ENCODE assay signal across 15 cellular contexts in genomic region chr13:58933475-58933874, GRCh38.
DNase-seq lines count a peak whose midpoint lies in the region; ATAC-seq, FAIRE-seq and TF ChIP-seq lines count a peak whose summit lies in the region.
"Had no signal": no experiment of that assay in that cellular context is flagged by ENCODE, and none has a peak within 500 bp of the region (broad histone marks: within the 10 kb centered on the region; RNA-seq: fewer than 3 reads in every experiment).

No MANE protein-coding gene starts in this region.

- no peak for DNase-seq in H1 (ENCODE audit: low read depth in 1 of 2, low spot score in 2 of 2)
- peak; percentile 8 for DNase-seq in mesendoderm
- DNase-seq in esophagus squamous epithelium (lab: John Stamatoyannopoulos, UW), result no peak
- no peak for DNase-seq in right cardiac atrium
- DNase-seq: BE2C; CD4-positive, alpha-beta memory T cell; DMS79; GOT3 had no signal

- H4K91ac ChIP-seq in H1 (replicated peaks; ENCODE audit: insufficient read length, low read length), result no peak overlapping the region

- H2AFZ ChIP-seq in H1 (ENCODE audit: low read length), result no peak overlapping the region

- peaks cover 35% of the 10 kb centered on the region for H3K4me1 ChIP-seq in HUES48 (ENCODE audit: control insufficient read depth, insufficient read depth, low read length)
- peaks cover 0 to 12% (median 5%) of the 10 kb centered on the region in 4 experiments; a peak in 5 of 7 replicates for H3K4me1 ChIP-seq in H1 (replicated peaks in 1 of 4; ENCODE audit: control insufficient read depth in 3 of 4, insufficient read depth in 4 of 4, low read length in 3 of 4)
- H3K4me1 ChIP-seq in mesendoderm (ENCODE audit: control insufficient read depth, low read depth, low read length), result peaks cover 3% of the 10 kb centered on the region
- H3K4me1 ChIP-seq in esophagus squamous epithelium, result no peaks in the 10 kb centered on the region
- no peaks in the 10 kb centered on the region for H3K4me1 ChIP-seq in right cardiac atrium (ENCODE audit: control insufficient read depth, insufficient read depth, low read length)
- H3K4me1 ChIP-seq: A549, BE2C had no signal

- intact Hi-C loops in esophagus squamous epithelium (cut with DNase I), result no loop called here
- intact Hi-C loops in right cardiac atrium (cut with DNase I), result no loop called here

- H2BK5ac ChIP-seq in H1 (ENCODE audit: low read depth, low read length) (no peak overlapping the region), mesendoderm (ENCODE audit: low read length) (no peak overlapping the region)

- no peak for TF ChIP-seq RAD21 in H1 (IDR thresholded peaks at IDR 0.05 in 1 of 2, conservative IDR thresholded peaks at IDR 0.05 in 1 of 2; ENCODE audit: low read depth in 2 of 2, low read length in 2 of 2)

- TF ChIP-seq CTCF in H1 (IDR thresholded peaks at IDR 0.05; ENCODE audit: control extremely low read depth in 1 of 3, insufficient read depth in 1 of 3, low read depth in 1 of 3, low read length in 3 of 3), result no peak
- TF ChIP-seq CTCF in esophagus squamous epithelium (IDR thresholded peaks at IDR 0.05), result no peak

- H4K5ac ChIP-seq in H1 (ENCODE audit: insufficient read length, low read depth, low read length), result peak overlapping the region; percentile 44
- no peak overlapping the region for H4K5ac ChIP-seq in mesendoderm (ENCODE audit: low read length)

- H3K4ac ChIP-seq in H1 (replicated peaks; ENCODE audit: insufficient read length, low read depth, low read length), result no peak overlapping the region
- no peak overlapping the region for H3K4ac ChIP-seq in mesendoderm (ENCODE audit: low read depth, low read length)

- H3K79me2 ChIP-seq in H1 (ENCODE audit: control insufficient read depth in 1 of 2, insufficient read depth in 2 of 2, low read length in 2 of 2) (no peaks in the 10 kb centered on the region), mesendoderm (ENCODE audit: control insufficient read depth, insufficient read depth, low read length) (no peaks in the 10 kb centered on the region)

- TF ChIP-seq POLR2A in H1 (IDR thresholded peaks at IDR 0.05; ENCODE audit: control extremely low read depth in 1 of 2, low read depth in 2 of 2, low read length in 2 of 2) (no peak), esophagus squamous epithelium (IDR thresholded peaks at IDR 0.05) (no peak)

- no peaks in the 10 kb centered on the region for H4K20me1 ChIP-seq in H1 (replicated peaks in 1 of 2; ENCODE audit: control insufficient read depth in 1 of 2, insufficient read depth in 2 of 2, low read length in 2 of 2)

- no peak overlapping the region for H3K9ac ChIP-seq in HUES48 (ENCODE audit: low read depth, low read length)
- no peak overlapping the region for H3K9ac ChIP-seq in H1 (replicated peaks in 1 of 4; ENCODE audit: extremely low read depth in 1 of 4, low read depth in 3 of 4, low read length in 3 of 4)
- no peak overlapping the region for H3K9ac ChIP-seq in mesendoderm (ENCODE audit: low read length)

- POLR2A ChIA-PET in H1 (lab: Charles Lee; ENCODE audit: partially characterized antibody), result no interaction called here

- TF ChIP-seq EP300 in H1 (IDR thresholded peaks at IDR 0.05; ENCODE audit: borderline replicate concordance in 1 of 2, low read depth in 2 of 2, low read length in 2 of 2), result no peak

- no peak overlapping the region for H4K8ac ChIP-seq in H1 (ENCODE audit: extremely low read depth, insufficient read depth, low read length)
- H4K8ac ChIP-seq in mesendoderm (ENCODE audit: low read depth, low read length), result no peak overlapping the region

- H3K27ac ChIP-seq in HUES48 (ENCODE audit: low read depth, low read length) (peak overlapping the region; percentile 67), H1 (ENCODE audit: low read depth, low read length) (no peak overlapping the region), mesendoderm (ENCODE audit: low read depth, low read length) (no peak overlapping the region), esophagus squamous epithelium (no peak overlapping the region), right cardiac atrium (ENCODE audit: low read length) (no peak overlapping the region)
- H3K27ac ChIP-seq: A549, C4-2B had no signal

- H3K79me1 ChIP-seq in H1 (ENCODE audit: low read depth, low read length) (no peaks in the 10 kb centered on the region), mesendoderm (ENCODE audit: low read length) (no peaks in the 10 kb centered on the region)

- H3K9me3 ChIP-seq in HUES48 (ENCODE audit: control insufficient read depth, insufficient read depth, low read length) (no peaks in the 10 kb centered on the region; the same call in 1 of the 2 replicates), H1 (ENCODE audit: insufficient read depth in 2 of 2, low read depth in 1 of 2, low read length in 1 of 2) (0 out of 4 replicates have a peak, but pooled peaks cover 0 to 4% of the 10 kb centered on the region in 2 experiments), esophagus squamous epithelium (no peaks in the 10 kb centered on the region), right cardiac atrium (ENCODE audit: control insufficient read depth, low read length) (no peaks in the 10 kb centered on the region)
- H3K9me3 ChIP-seq: A549, BE2C had no signal

- no peaks in the 10 kb centered on the region for H3K23me2 ChIP-seq in H1 (ENCODE audit: low read depth, low read length)

- ATAC-seq in right cardiac atrium, result no peak
- no peak for ATAC-seq in HG02588 (IDR thresholded peaks at IDR 0.05; ENCODE audit: unreplicated experiment)
- ATAC-seq: A549, GM12878, HepG2 had no signal

- H3K23ac ChIP-seq in H1 (ENCODE audit: insufficient read length) (no peak overlapping the region), mesendoderm (ENCODE audit: low read length) (no peak overlapping the region)

- H2BK120ac ChIP-seq in H1 (replicated peaks; ENCODE audit: low read depth, low read length) (no peak overlapping the region), mesendoderm (ENCODE audit: low read depth, low read length) (no peak overlapping the region)

- no peak overlapping the region for H3K14ac ChIP-seq in H1 (ENCODE audit: insufficient read length)

- H3K36me3 ChIP-seq in HUES48 (ENCODE audit: control insufficient read depth, insufficient read depth, low read length) (no peaks in the 10 kb centered on the region), H1 (ENCODE audit: control insufficient read depth in 2 of 4, insufficient read depth in 4 of 4, low read length in 3 of 4) (no peaks in the 10 kb centered on the region), mesendoderm (ENCODE audit: control insufficient read depth, insufficient read depth, low read length) (no peaks in the 10 kb centered on the region), esophagus squamous epithelium (no peaks in the 10 kb centered on the region)
- H3K36me3 ChIP-seq: BE2C had no signal

- H3K56ac ChIP-seq in H1 (replicated peaks; ENCODE audit: insufficient read length, low read depth, low read length) (no peak overlapping the region), mesendoderm (ENCODE audit: low read length) (no peak overlapping the region)

- H2AK5ac ChIP-seq in H1 (ENCODE audit: low read depth, low read length) (no peak overlapping the region), mesendoderm (ENCODE audit: low read length) (no peak overlapping the region)

- H2BK15ac ChIP-seq in H1 (ENCODE audit: low read length), result no peak overlapping the region
- H2BK15ac ChIP-seq in mesendoderm (replicated peaks; ENCODE audit: low read depth), result no peak overlapping the region

- H2BK12ac ChIP-seq in H1 (ENCODE audit: low read depth, low read length), result no peak overlapping the region

- peak; percentile 73 for FAIRE-seq in H1 (lab: Jason Lieb, UNC)
- FAIRE-seq: A549, GM12878, GM18507, HepG2 had no signal

- H2BK20ac ChIP-seq in H1 (ENCODE audit: low read length), result 0 out of 2 replicates have a peak overlapping the region, but pooled peaks have one; percentile 3

- CTCF ChIA-PET in H1 (lab: Charles Lee; ENCODE audit: partially characterized antibody), result interaction anchor here (1.2 kb wide), 1 partner anchor 23 kb away, joined by 3 read pairs; no protein-coding TSS in a partner anchor

- H3K4me2 ChIP-seq in H1 (ENCODE audit: insufficient read depth in 1 of 2, low read depth in 2 of 2, low read length in 2 of 2) (peak overlapping the region in 1 of 2 experiments; percentile 36; a peak in 1 of 4 replicates), mesendoderm (ENCODE audit: low read length) (no peak overlapping the region)
- H3K4me2 ChIP-seq: A549 had no signal

- peak overlapping the region; percentile 35; the same call in 1 of the 2 replicates for H3K4me3 ChIP-seq in HUES48 (ENCODE audit: low read depth, low read length)
- peak overlapping the region in 1 of 4 experiments; percentile 22; a peak in 1 of 8 replicates for H3K4me3 ChIP-seq in H1 (ENCODE audit: extremely low read depth in 1 of 4, insufficient read depth in 2 of 4, low read depth in 3 of 4, low read length in 4 of 4)
- no peak overlapping the region for H3K4me3 ChIP-seq in mesendoderm (ENCODE audit: low read length)
- H3K4me3 ChIP-seq in esophagus squamous epithelium, result no peak overlapping the region
- H3K4me3 ChIP-seq in right cardiac atrium (ENCODE audit: low read length), result no peak overlapping the region
- H3K4me3 ChIP-seq: A549, GM12878 had no signal

- no peak overlapping the region for H3K18ac ChIP-seq in H1 (ENCODE audit: extremely low read depth, low read length)
- no peak overlapping the region for H3K18ac ChIP-seq in mesendoderm (ENCODE audit: low read length)

- H3K27me3 ChIP-seq in HUES48 (ENCODE audit: control insufficient read depth, insufficient read depth, low read length), result no peaks in the 10 kb centered on the region
- H3K27me3 ChIP-seq in H1 (replicated peaks in 1 of 4; ENCODE audit: control insufficient read depth in 3 of 4, extremely low read depth in 1 of 4, insufficient read depth in 3 of 4, low read length in 3 of 4), result peaks cover 0 to 1% (median 0%) of the 10 kb centered on the region in 4 experiments; a peak in 1 of 7 replicates
- H3K27me3 ChIP-seq in mesendoderm (ENCODE audit: insufficient read depth, low read length, poor library complexity), result no peaks in the 10 kb centered on the region
- H3K27me3 ChIP-seq in esophagus squamous epithelium, result no peaks in the 10 kb centered on the region
- no peaks in the 10 kb centered on the region for H3K27me3 ChIP-seq in right cardiac atrium (ENCODE audit: control insufficient read depth, insufficient read depth)
- H3K27me3 ChIP-seq: BE2C had no signal

TF ChIP-seq in H1, 55 proteins besides CTCF, POLR2A, EP300 and RAD21 (continues in another document):
- TF ChIP-seq SIRT6 (IDR thresholded peaks at IDR 0.05; ENCODE audit: low read length), result no peak
- TF ChIP-seq FOSL1 (IDR thresholded peaks at IDR 0.05; ENCODE audit: insufficient read depth, low read depth, low read length), result no peak
- TF ChIP-seq NANOG (IDR thresholded peaks at IDR 0.05; ENCODE audit: insufficient read depth, low read depth, low read length, poor library complexity, severe bottlenecking), result no peak
- no peak for TF ChIP-seq RXRA (IDR thresholded peaks at IDR 0.05; ENCODE audit: insufficient read depth, low read depth, low read length)
- no peak for TF ChIP-seq CBX5 (IDR thresholded peaks at IDR 0.05; ENCODE audit: low read depth, low read length)
- peak; percentile 37; the same call in 1 of the 2 replicates for TF ChIP-seq TEAD4 (IDR thresholded peaks at IDR 0.05; ENCODE audit: low read depth, low read length)
